In genomic region chr1:9874959-9875635, GRCh38 we compare ENCODE assay signal across 8 cellular contexts. TPM values are rescaled to one million over a fixed set of nuclear protein-coding genes. Genes with fewer than 3 reads are reported as not detected.
DNase-seq lines count a peak whose midpoint lies in the region; ATAC-seq and TF ChIP-seq lines count a peak whose summit lies in the region.

No MANE protein-coding gene starts in this region.

- no peaks in the 10 kb centered on the region for H3K27me3 ChIP-seq in right atrium auricular region

- peaks cover 14% of the 10 kb centered on the region for H3K36me3 ChIP-seq in right atrium auricular region

- H3K4me3 ChIP-seq in NB4 (ENCODE audit: low read depth, low read length) (no peak overlapping the region), right atrium auricular region (peak overlapping the region in 1 of 2 donors; percentile 5)

- ATAC-seq in HG03342 (IDR thresholded peaks at IDR 0.05; ENCODE audit: unreplicated experiment) = no peak

- no peak for TF ChIP-seq POLR2A in NB4 (IDR thresholded peaks at IDR 0.05; ENCODE audit: extremely low read depth, insufficient read length)

- DNase-seq in activated gamma-delta T cell treated with Interleukin-2 at 50 U/mL for 16 hours (peak; percentile 76), activated gamma-delta T cell (lab: John Stamatoyannopoulos, UW) (no peak), NB4 (ENCODE audit: low read depth) (peak; percentile 81), T-helper 1 cell (peak; percentile 33 to 71 (median 62)), amygdala (lab: John Stamatoyannopoulos, UW) (peak in 45 of 56 donors; percentile 20 to 82 (median 56)), right atrium auricular region (ENCODE audit: low spot score) (peak; percentile 70), putamen (ENCODE audit: low spot score) (peak; percentile 70)

- TF ChIP-seq CTCF in NB4 (IDR thresholded peaks at IDR 0.05; ENCODE audit: low read depth, low read length) = peak; percentile 86
- peak; percentile 89 to 97 for TF ChIP-seq CTCF in right atrium auricular region (IDR thresholded peaks at IDR 0.05)

- no peaks in the 10 kb centered on the region for H3K9me3 ChIP-seq in right atrium auricular region

- H3K27ac ChIP-seq in right atrium auricular region = peak overlapping the region; percentile 26 to 44

- H3K4me1 ChIP-seq in right atrium auricular region = peaks cover 0 to 19% of the 10 kb centered on the region in 2 donors

RNA-seq across cellular contexts. Expression of gene CTNNBIP1, which starts 35.0 kb away (rescaled TPM):
- total RNA-seq in right atrium auricular region = 10 to 100 TPM; 22.3 to 31.9 TPM

RNA-seq across cellular contexts. Expression of gene CLSTN1, which starts 51.3 kb away (rescaled TPM):
- total RNA-seq in right atrium auricular region = 10 to 100 TPM; 47.5 to 54.0 TPM
